ENCODE assay signal across 1 cellular context in genomic region chr4:129240816-129241215, GRCh38.
TF ChIP-seq lines count a peak whose summit lies in the region.

No MANE protein-coding gene starts in this region.

TF ChIP-seq in GM23338, 12 proteins besides CTCF, POLR2A, EP300 and RAD21 (continued from another document):
- no peak for TF ChIP-seq ETS1 (IDR thresholded peaks at IDR 0.05)
- TF ChIP-seq REST (IDR thresholded peaks at IDR 0.05; ENCODE audit: unreplicated experiment): no peak
- TF ChIP-seq CREB1 (CRISPR knock-in tag; IDR thresholded peaks at IDR 0.05; ENCODE audit: low read depth): no peak
- no peak for TF ChIP-seq EZH2phosphoT487 (IDR thresholded peaks at IDR 0.05; ENCODE audit: unreplicated experiment)
- no peak for TF ChIP-seq EZH2 (IDR thresholded peaks at IDR 0.05; ENCODE audit: low read depth, unreplicated experiment)
- TF ChIP-seq ZNF331 (CRISPR knock-in tag; IDR thresholded peaks at IDR 0.05; ENCODE audit: low read depth): no peak
- no peak for TF ChIP-seq JUNB (IDR thresholded peaks at IDR 0.05; ENCODE audit: unreplicated experiment)
